Comparison of ENCODE assay signal across 23 cellular contexts in genomic region chr10:28883741-28884443, GRCh38.
A peak's percentile ranks its signal among the peaks of the same experiment; 100 is the strongest.
DNase-seq lines count a peak whose midpoint lies in the region; ATAC-seq, FAIRE-seq and TF ChIP-seq lines count a peak whose summit lies in the region.
"Had no signal": no experiment of that assay in that cellular context is flagged by ENCODE, and none has a peak within 500 bp of the region (broad histone marks: within the 10 kb centered on the region; RNA-seq: fewer than 3 reads in every experiment).

No MANE protein-coding gene starts in this region.

- H3K27me3 ChIP-seq in PC-3 (ENCODE audit: low read length) (no peaks in the 10 kb centered on the region), foreskin keratinocyte (no peaks in the 10 kb centered on the region), smooth muscle cell (ENCODE audit: low read depth) (no peaks in the 10 kb centered on the region)

- H3K36me3 ChIP-seq in PC-3 (ENCODE audit: low read depth, low read length), result no peaks in the 10 kb centered on the region
- H3K36me3 ChIP-seq in smooth muscle cell (ENCODE audit: low read depth), result no peaks in the 10 kb centered on the region

- peak overlapping the region; percentile 86 for H3K9ac ChIP-seq in PC-3 (ENCODE audit: low read length)
- H3K9ac ChIP-seq in smooth muscle cell (ENCODE audit: low read depth), result no peak overlapping the region
- H3K9ac ChIP-seq: KMS-11 had no signal

- TF ChIP-seq CTCF in A549 (IDR thresholded peaks at IDR 0.05) (no peak), PC-3 (conservative IDR thresholded peaks at IDR 0.05; ENCODE audit: low read depth, low read length) (no peak), foreskin keratinocyte (conservative IDR thresholded peaks at IDR 0.05) (no peak), smooth muscle cell (IDR thresholded peaks at IDR 0.05; ENCODE audit: borderline replicate concordance, insufficient read depth, poor library complexity, severe bottlenecking) (no peak)

- H3K27ac ChIP-seq in A549 (peak overlapping the region; percentile 72 to 78), PC-3 (ENCODE audit: low read length) (peak overlapping the region; percentile 100), foreskin keratinocyte (peak overlapping the region; percentile 12), smooth muscle cell (ENCODE audit: low read depth) (peak overlapping the region; percentile 46)
- H3K27ac ChIP-seq: C4-2B, KMS-11 had no signal

- no TSS peak for BruUV-seq in PC-3 (replicated peaks; lab: Mats Ljungman, UMichigan)

- peaks cover 4% of the 10 kb centered on the region for H3F3A ChIP-seq in PC-3 (ENCODE audit: low read length, unreplicated experiment)
- H3F3A ChIP-seq in smooth muscle cell (ENCODE audit: low read depth), result peaks cover 15% of the 10 kb centered on the region

- no peak for TF ChIP-seq POLR2A in A549 (IDR thresholded peaks at IDR 0.05; ENCODE audit: low read length)

- H3K4me2 ChIP-seq in A549 (peak overlapping the region; percentile 80), PC-3 (ENCODE audit: low read length) (peak overlapping the region; percentile 78), smooth muscle cell (no peak overlapping the region)
- H3K4me2 ChIP-seq: KMS-11 had no signal

- H3K9me3 ChIP-seq in A549, result no peaks in the 10 kb centered on the region
- no peaks in the 10 kb centered on the region for H3K9me3 ChIP-seq in PC-3 (ENCODE audit: low read length)
- H3K9me3 ChIP-seq in smooth muscle cell (replicated peaks; ENCODE audit: low read depth), result no peaks in the 10 kb centered on the region

- intact Hi-C loops in PC-3 (cut with micrococcal nuclease), result loop anchor here (5.0 kb wide), 1 partner anchor 207 kb away; the partner anchor contains the start of gene BAMBI

- POLR2A ChIA-PET in A549 (lab: Yijun Ruan, JAX) (no interaction called here), PC-3 (lab: Charles Lee; ENCODE audit: unreplicated experiment) (no interaction called here)

- CTCF ChIA-PET in A549 (lab: Yijun Ruan, JAX), result interaction anchor here (0.6 to 1.3 kb wide), 3 partner anchors 32 to 221 kb away, joined by 3 read pairs; no protein-coding TSS in a partner anchor
- CTCF ChIA-PET in PC-3 (lab: Charles Lee), result no interaction called here

- FAIRE-seq in A549 (lab: Jason Lieb, UNC), result peak; percentile 51
- FAIRE-seq: GM12892, GM19239 had no signal

- H3K4me3 ChIP-seq in A549, result peak overlapping the region; percentile 12; the same call in 1 of the 3 replicates
- peak overlapping the region; percentile 51; the same call in 1 of the 2 replicates for H3K4me3 ChIP-seq in PC-3 (ENCODE audit: low read length)
- no peak overlapping the region for H3K4me3 ChIP-seq in smooth muscle cell

- 0 out of 5 replicates have a peak, but pooled peaks of 1 of the 2 experiments have one; percentile 6 for TF ChIP-seq RAD21 in A549 (conservative IDR thresholded peaks at IDR 0.05 in 1 of 2, IDR thresholded peaks at IDR 0.05 in 1 of 2)

- DNase-seq in A549 (ENCODE audit: low read depth in 1 of 2, low spot score in 1 of 2) (peak; percentile 39 to 61), PC-3 (peak; percentile 69), foreskin keratinocyte (no peak), smooth muscle cell (lab: John Stamatoyannopoulos, UW; ENCODE audit: unreplicated experiment) (no peak)
- DNase-seq: CD8-positive, alpha-beta T cell; DND-41; NCI-H1092; NCI-H1417 treated with DMSO at 0.1 percent for 48 hours; NCI-H1694 treated with DMSO at 0.1 percent for 48 hours; NCI-H2081; NCI-H2227 treated with DMSO at 0.1 percent for 48 hours; NCI-H510A; NCI-H69; SHP77 treated with DMSO at 0.1 percent for 48 hours; SW 1271 had no signal

- H3K4me1 ChIP-seq in A549 (peaks cover 45% of the 10 kb centered on the region), PC-3 (ENCODE audit: insufficient read depth, low read length) (peaks cover 24% of the 10 kb centered on the region), foreskin keratinocyte (no peaks in the 10 kb centered on the region), smooth muscle cell (ENCODE audit: low read depth) (peaks cover 19% of the 10 kb centered on the region)

- WGBS in A549 (ENCODE audit: missing lambda C conversion rate), result 10% methylated on average over 8 of the region's 8 CpGs
- 82% methylated on average over 8 of the region's 8 CpGs for WGBS in smooth muscle cell (ENCODE audit: low lambda C conversion rate)

- H2AFZ ChIP-seq in PC-3 (ENCODE audit: low read length), result no peak overlapping the region
- H2AFZ ChIP-seq in smooth muscle cell (ENCODE audit: low read depth), result peak overlapping the region; percentile 46

- peak; percentile 79 to 83 for ATAC-seq in A549
- ATAC-seq in PC-3, result peak; percentile 86
- ATAC-seq in foreskin keratinocyte, result peak; percentile 28
- no peak for ATAC-seq in GM21723 (IDR thresholded peaks at IDR 0.05; ENCODE audit: unreplicated experiment)
- no peak for ATAC-seq in HG03520 (IDR thresholded peaks at IDR 0.05; ENCODE audit: unreplicated experiment)
- ATAC-seq in HG02885 (IDR thresholded peaks at IDR 0.05; ENCODE audit: poor library complexity, unreplicated experiment), result no peak
- ATAC-seq: CD8-positive, alpha-beta T cell; Panc1 had no signal

- no peaks in the 10 kb centered on the region for H4K20me1 ChIP-seq in PC-3 (ENCODE audit: low read length)
- H4K20me1 ChIP-seq in smooth muscle cell (ENCODE audit: low read depth), result no peaks in the 10 kb centered on the region

- no peaks in the 10 kb centered on the region for H3K9me2 ChIP-seq in PC-3 (replicated peaks; ENCODE audit: low read length)

- TF ChIP-seq EP300 in A549 (IDR thresholded peaks at IDR 0.05), result no peak

- H3K79me2 ChIP-seq in PC-3 (ENCODE audit: low read length), result no peaks in the 10 kb centered on the region
- H3K79me2 ChIP-seq in smooth muscle cell (ENCODE audit: low read depth), result no peaks in the 10 kb centered on the region

TF ChIP-seq in A549, 52 proteins besides CTCF, POLR2A, EP300 and RAD21:
- TF ChIP-seq FOSL2 (IDR thresholded peaks at IDR 0.05) (no peak), FOSL2 (CRISPR knock-in tag; IDR thresholded peaks at IDR 0.05) (peak; percentile 73; the same call in 1 of the 2 replicates), ZFP36 (IDR thresholded peaks at IDR 0.05; ENCODE audit: borderline replicate concordance, partially characterized antibody) (no peak), JUNB (IDR thresholded peaks at IDR 0.05) (0 out of 2 replicates have a peak, but pooled peaks have one; percentile 12)

Comparison
In these comparisons a context has a peak if more than half of its experiments do, and no peak if none do; other contexts are left out.
1. ATAC-seq: peak in A549 (2 of 2), PC-3 (single experiment) and foreskin keratinocyte (single experiment); none in GM21723 (single experiment), HG03520 (single experiment) and HG02885 (single experiment).
2. DNase-seq: peak in A549 (2 of 2) and PC-3 (single experiment); none in foreskin keratinocyte (0 of 2) and smooth muscle cell (single experiment).
3. H3K27ac ChIP-seq: peak in every context shown above with its lines; median percentile 100 in PC-3; 75 in A549; 46 in smooth muscle cell; 12 in foreskin keratinocyte.